ENCODE assay signal across 16 cellular contexts in genomic region chr2:119119999-119120710, GRCh38. TPM values are rescaled to one million over a fixed set of nuclear protein-coding genes. Genes with fewer than 3 reads are reported as not detected.
DNase-seq lines count a peak whose midpoint lies in the region; ATAC-seq and TF ChIP-seq lines count a peak whose summit lies in the region.
"Had no signal": no experiment of that assay in that cellular context is flagged by ENCODE, and none has a peak within 500 bp of the region (broad histone marks: within the 10 kb centered on the region; RNA-seq: fewer than 3 reads in every experiment).

No MANE protein-coding gene starts in this region.

- no peak for TF ChIP-seq CTCF in SK-N-SH (IDR thresholded peaks at IDR 0.05)

- POLR2A ChIA-PET in SK-N-SH (lab: Yijun Ruan, JAX) = no interaction called here

- H3K9me2 ChIP-seq in SK-N-SH = no peaks in the 10 kb centered on the region

- TF ChIP-seq RAD21 in SK-N-SH (IDR thresholded peaks at IDR 0.05; ENCODE audit: low read length) = no peak

- CTCF ChIA-PET in SK-N-SH (lab: Yijun Ruan, JAX) = interaction anchor here (0.7 to 1.7 kb wide), 2 partner anchors 54 to 238 kb away, joined by 3 read pairs; no protein-coding TSS in a partner anchor

- WGBS in SK-N-SH (ENCODE audit: low lambda C conversion rate) = 19% methylated on average over 14 of the region's 14 CpGs

- no peak overlapping the region for H2AFZ ChIP-seq in SK-N-SH (ENCODE audit: low read depth)

- DNase-seq in SK-N-SH (peak; percentile 42), NCI-H2227 (lab: John Stamatoyannopoulos, UW; ENCODE audit: unreplicated experiment) (peak; percentile 58), left kidney (ENCODE audit: low read depth, low spot score) (peak; percentile 27), NCI-H1105 treated with DMSO at 0.1 percent for 48 hours (lab: John Stamatoyannopoulos, UW) (no peak), SW 1271 (lab: John Stamatoyannopoulos, UW) (no peak)
- no peak for DNase-seq in activated CD4-positive, CD25-positive, alpha-beta regulatory T cell treated with anti-CD3 and anti-CD28 coated beads, Interleukin-2, amount 50 U/mL, for 72 hours
- DNase-seq: DMS53; HFFc6; KG1; NCI-H1048; NCI-H187 treated with DMSO at 0.1 percent for 48 hours; NCI-H510A treated with DMSO at 0.1 percent for 48 hours; NK-92 treated with Interleukin-12 subunit alpha and Interleukin-12 subunit beta, amount 100 ng/mL, for 24 hours; SHP77 treated with DMSO at 0.1 percent for 48 hours had no signal

- no peak overlapping the region for H3K4me3 ChIP-seq in SK-N-SH (ENCODE audit: low read depth in 2 of 2, low read length in 1 of 2)

- no peak for ATAC-seq in SK-N-SH treated with all-trans-retinoic acid at 6 μM for 48 hours

- H3K79me2 ChIP-seq in SK-N-SH (ENCODE audit: insufficient read depth) = no peaks in the 10 kb centered on the region

- no peaks in the 10 kb centered on the region for H3K27me3 ChIP-seq in SK-N-SH (ENCODE audit: insufficient read depth)

- peaks cover 0 to 7% of the 10 kb centered on the region in 2 experiments; a peak in 1 of 4 replicates for H3K4me1 ChIP-seq in SK-N-SH (ENCODE audit: control insufficient read depth in 1 of 2, insufficient read depth in 2 of 2, low read depth in 1 of 2, low read length in 1 of 2)

- no peaks in the 10 kb centered on the region for H4K20me1 ChIP-seq in SK-N-SH (ENCODE audit: insufficient read depth)

- H3K9ac ChIP-seq in SK-N-SH = no peak overlapping the region

- H3F3A ChIP-seq in SK-N-SH (replicated peaks; ENCODE audit: insufficient read depth) = no peaks in the 10 kb centered on the region

- H3K9me3 ChIP-seq in SK-N-SH = no peaks in the 10 kb centered on the region

- no peak for TF ChIP-seq EP300 in SK-N-SH (IDR thresholded peaks at IDR 0.05; ENCODE audit: borderline replicate concordance in 1 of 2, low read depth in 1 of 2, low read length in 1 of 2)

- H3K27ac ChIP-seq in SK-N-SH (ENCODE audit: low read depth in 2 of 2, low read length in 1 of 2) = no peak overlapping the region
- H3K27ac ChIP-seq: C4-2B had no signal

- no peaks in the 10 kb centered on the region for H3K36me3 ChIP-seq in SK-N-SH (replicated peaks in 1 of 2; ENCODE audit: control insufficient read depth in 1 of 2, insufficient read depth in 2 of 2, low read length in 1 of 2)

- H3K4me2 ChIP-seq in SK-N-SH = no peak overlapping the region

TF ChIP-seq in SK-N-SH, 30 proteins besides CTCF, POLR2A, EP300 and RAD21:
- TF ChIP-seq POLR2AphosphoS5 (IDR thresholded peaks at IDR 0.05; ENCODE audit: low read depth, low read length) = no peak
- TF ChIP-seq NFIC (IDR thresholded peaks at IDR 0.05; ENCODE audit: borderline replicate concordance) = no peak
- TF ChIP-seq TCF12 (IDR thresholded peaks at IDR 0.05) = no peak
- TF ChIP-seq ELF1 (IDR thresholded peaks at IDR 0.05) = no peak
- TF ChIP-seq SIN3A (IDR thresholded peaks at IDR 0.05; ENCODE audit: borderline replicate concordance, low read depth, low read length) = no peak
- TF ChIP-seq FOXM1 (IDR thresholded peaks at IDR 0.05; ENCODE audit: low read depth) = no peak
- TF ChIP-seq MXI1 (IDR thresholded peaks at IDR 0.05; ENCODE audit: low read depth, low read length) = no peak
- no peak for TF ChIP-seq IRF3 (IDR thresholded peaks at IDR 0.05; ENCODE audit: low read depth, low read length)
- no peak for TF ChIP-seq JUND (IDR thresholded peaks at IDR 0.05)
- no peak for TF ChIP-seq TEAD4 (IDR thresholded peaks at IDR 0.05; ENCODE audit: borderline replicate concordance, insufficient read depth)
- no peak for TF ChIP-seq RFX5 (IDR thresholded peaks at IDR 0.05; ENCODE audit: low read length)

TF ChIP-seq in SK-N-SH treated with all-trans-retinoic acid at 6 μM for 48 hours, 23 proteins besides CTCF, POLR2A, EP300 and RAD21:
- no peak for TF ChIP-seq TCF4 (CRISPR knock-in tag; IDR thresholded peaks at IDR 0.05; ENCODE audit: borderline replicate concordance)
- TF ChIP-seq ZNF8 (CRISPR knock-in tag; IDR thresholded peaks at IDR 0.05) = no peak
- TF ChIP-seq ISL1 (CRISPR knock-in tag; IDR thresholded peaks at IDR 0.05) = no peak
- no peak for TF ChIP-seq PPARA (CRISPR knock-in tag; IDR thresholded peaks at IDR 0.05; ENCODE audit: borderline replicate concordance)
- no peak for TF ChIP-seq ESRRG (CRISPR knock-in tag; IDR thresholded peaks at IDR 0.05)
- TF ChIP-seq SNAI2 (CRISPR knock-in tag; IDR thresholded peaks at IDR 0.05) = no peak
- TF ChIP-seq ZNF565 (CRISPR knock-in tag; conservative IDR thresholded peaks at IDR 0.05; ENCODE audit: low read depth) = no peak
- TF ChIP-seq ZFP3 (CRISPR knock-in tag; IDR thresholded peaks at IDR 0.05) = no peak
- no peak for TF ChIP-seq POU6F1 (CRISPR knock-in tag; IDR thresholded peaks at IDR 0.05; ENCODE audit: borderline replicate concordance, low read depth)
- no peak for TF ChIP-seq RARB (CRISPR knock-in tag; IDR thresholded peaks at IDR 0.05)
- no peak for TF ChIP-seq ZNF70 (CRISPR knock-in tag; IDR thresholded peaks at IDR 0.05)
- no peak for TF ChIP-seq ARNTL (CRISPR knock-in tag; IDR thresholded peaks at IDR 0.05; ENCODE audit: borderline replicate concordance, low read depth)
- TF ChIP-seq TSHZ2 (CRISPR knock-in tag; IDR thresholded peaks at IDR 0.05) = no peak
- no peak for TF ChIP-seq CSDC2 (CRISPR knock-in tag; IDR thresholded peaks at IDR 0.05)
- TF ChIP-seq CREB5 (CRISPR knock-in tag; IDR thresholded peaks at IDR 0.05; ENCODE audit: low read depth) = no peak
- no peak for TF ChIP-seq GLIS3 (CRISPR knock-in tag; IDR thresholded peaks at IDR 0.05)
- no peak for TF ChIP-seq ZC3H10 (CRISPR knock-in tag; IDR thresholded peaks at IDR 0.05)

RNA-seq across cellular contexts. Expression of gene C1QL2, which starts 38.4 kb away (rescaled TPM):
- not detected in 2 replicates for polyA plus RNA-seq in SK-N-SH (2012; rRNA removed)
- not detected in 2 replicates for polyA plus RNA-seq in SK-N-SH (2012; cell fraction: cytosol; rRNA removed)
- polyA plus RNA-seq in SK-N-SH (2012; cell fraction: nucleus; rRNA removed) = not detected in 2 replicates

Comparison
In these comparisons a context has a peak if more than half of its experiments do, and no peak if none do; other contexts are left out.
1. DNase-seq: peak in SK-N-SH (single experiment), NCI-H2227 (single experiment) and left kidney (single experiment); none in activated CD4-positive, CD25-positive, alpha-beta regulatory T cell treated with anti-CD3 and anti-CD28 coated beads, Interleukin-2, amount 50 U/mL, for 72 hours (single experiment), NCI-H1105 treated with DMSO at 0.1 percent for 48 hours (single experiment) and SW 1271 (0 of 2).